Comparison of ENCODE assay signal across 10 cellular contexts in genomic region chr4:8880851-8881250, GRCh38. TPM values are rescaled to one million over a fixed set of nuclear protein-coding genes. Genes with fewer than 3 reads are reported as not detected.
"Had no signal": no experiment of that assay in that cellular context is flagged by ENCODE, and none has a peak within 500 bp of the region (broad histone marks: within the 10 kb centered on the region; RNA-seq: fewer than 3 reads in every experiment).

No MANE protein-coding gene starts in this region.

- H3K4me2 ChIP-seq: KMS-11 had no signal

- FAIRE-seq: HTR-8/SVneo had no signal

- H3K27ac ChIP-seq: HL-60, KMS-11 had no signal

- DNase-seq: IMR-90, Karpas-422, KBM-7, KG1 had no signal

- H3K9ac ChIP-seq: KMS-11 had no signal

RNA-seq across cellular contexts. Expression of gene HMX1, which starts 9.2 kb away (rescaled TPM):
- total RNA-seq: HT-29, HT1080, IMR-90 had no signal
- polyA plus RNA-seq: IgD-negative memory B cell, IMR-90 had no signal
